2 cellular contexts compared by ENCODE assay signal in the genomic region with DNA sequence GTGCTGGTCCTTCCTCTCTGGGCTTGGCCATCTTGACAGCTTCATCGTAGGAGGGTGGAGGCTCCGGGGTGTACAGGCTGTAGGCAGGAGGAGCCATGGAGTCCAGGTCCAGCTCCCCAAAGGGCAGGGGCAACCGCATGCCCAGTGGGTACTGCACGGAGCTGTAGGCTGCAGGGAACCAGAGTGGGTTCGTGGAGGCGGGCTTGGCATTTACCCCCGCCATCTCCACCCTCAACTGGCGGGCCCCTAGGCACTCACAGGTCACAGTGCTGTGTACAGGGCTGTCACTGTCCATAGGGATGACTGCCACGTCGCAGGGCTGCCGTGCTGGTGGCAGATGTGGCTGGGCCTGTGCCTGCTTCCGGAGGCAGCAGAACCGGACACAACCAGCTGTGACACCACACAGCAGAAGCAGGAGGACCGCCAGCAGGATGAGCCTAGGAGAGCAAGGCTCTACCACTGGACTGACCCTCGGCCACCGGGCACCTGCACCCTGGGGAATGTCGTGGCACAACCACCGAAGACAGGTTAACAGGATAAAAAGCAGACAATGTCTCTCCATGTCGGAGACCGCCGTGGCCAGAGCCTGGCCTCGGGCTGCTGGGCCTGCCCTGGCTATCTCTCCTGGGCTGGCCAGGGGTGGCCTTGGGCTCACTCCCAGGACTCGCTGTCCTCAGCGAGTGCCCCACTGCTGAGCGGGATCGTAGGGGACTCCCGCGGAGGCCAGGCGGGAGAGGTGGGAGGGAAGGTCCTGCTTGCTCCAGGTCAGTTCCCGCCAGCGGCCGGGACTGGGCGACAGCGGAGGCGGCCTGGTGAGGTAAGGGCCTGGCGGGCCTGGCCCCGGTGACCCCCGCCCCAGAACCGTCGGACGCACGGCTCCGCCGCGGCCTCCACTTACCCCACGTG.
TF ChIP-seq lines count a peak whose summit lies in the region.

No MANE protein-coding gene starts in this region.

TF ChIP-seq in H1, 55 proteins besides CTCF, POLR2A, EP300 and RAD21:
- TF ChIP-seq, protein P1, sequence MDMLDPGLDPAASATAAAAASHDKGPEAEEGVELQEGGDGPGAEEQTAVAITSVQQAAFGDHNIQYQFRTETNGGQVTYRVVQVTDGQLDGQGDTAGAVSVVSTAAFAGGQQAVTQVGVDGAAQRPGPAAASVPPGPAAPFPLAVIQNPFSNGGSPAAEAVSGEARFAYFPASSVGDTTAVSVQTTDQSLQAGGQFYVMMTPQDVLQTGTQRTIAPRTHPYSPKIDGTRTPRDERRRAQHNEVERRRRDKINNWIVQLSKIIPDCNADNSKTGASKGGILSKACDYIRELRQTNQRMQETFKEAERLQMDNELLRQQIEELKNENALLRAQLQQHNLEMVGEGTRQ (IDR thresholded peaks at IDR 0.05; ENCODE audit: low read length), result peak; percentile 9; the same call in 1 of the 2 replicates
- TF ChIP-seq, protein P2, sequence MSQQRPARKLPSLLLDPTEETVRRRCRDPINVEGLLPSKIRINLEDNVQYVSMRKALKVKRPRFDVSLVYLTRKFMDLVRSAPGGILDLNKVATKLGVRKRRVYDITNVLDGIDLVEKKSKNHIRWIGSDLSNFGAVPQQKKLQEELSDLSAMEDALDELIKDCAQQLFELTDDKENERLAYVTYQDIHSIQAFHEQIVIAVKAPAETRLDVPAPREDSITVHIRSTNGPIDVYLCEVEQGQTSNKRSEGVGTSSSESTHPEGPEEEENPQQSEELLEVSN (IDR thresholded peaks at IDR 0.05), result peak; percentile 58
- TF ChIP-seq GTF2F1 (IDR thresholded peaks at IDR 0.05; ENCODE audit: borderline replicate concordance, low read depth, low read length), result no peak

TF ChIP-seq in neural cell, 6 proteins besides CTCF, POLR2A, EP300 and RAD21:
- TF ChIP-seq SMC3 (conservative IDR thresholded peaks at IDR 0.05; ENCODE audit: poor library complexity), result no peak
- TF ChIP-seq MXI1 (conservative IDR thresholded peaks at IDR 0.05; ENCODE audit: poor library complexity, severe bottlenecking), result no peak
- TF ChIP-seq, protein P3, sequence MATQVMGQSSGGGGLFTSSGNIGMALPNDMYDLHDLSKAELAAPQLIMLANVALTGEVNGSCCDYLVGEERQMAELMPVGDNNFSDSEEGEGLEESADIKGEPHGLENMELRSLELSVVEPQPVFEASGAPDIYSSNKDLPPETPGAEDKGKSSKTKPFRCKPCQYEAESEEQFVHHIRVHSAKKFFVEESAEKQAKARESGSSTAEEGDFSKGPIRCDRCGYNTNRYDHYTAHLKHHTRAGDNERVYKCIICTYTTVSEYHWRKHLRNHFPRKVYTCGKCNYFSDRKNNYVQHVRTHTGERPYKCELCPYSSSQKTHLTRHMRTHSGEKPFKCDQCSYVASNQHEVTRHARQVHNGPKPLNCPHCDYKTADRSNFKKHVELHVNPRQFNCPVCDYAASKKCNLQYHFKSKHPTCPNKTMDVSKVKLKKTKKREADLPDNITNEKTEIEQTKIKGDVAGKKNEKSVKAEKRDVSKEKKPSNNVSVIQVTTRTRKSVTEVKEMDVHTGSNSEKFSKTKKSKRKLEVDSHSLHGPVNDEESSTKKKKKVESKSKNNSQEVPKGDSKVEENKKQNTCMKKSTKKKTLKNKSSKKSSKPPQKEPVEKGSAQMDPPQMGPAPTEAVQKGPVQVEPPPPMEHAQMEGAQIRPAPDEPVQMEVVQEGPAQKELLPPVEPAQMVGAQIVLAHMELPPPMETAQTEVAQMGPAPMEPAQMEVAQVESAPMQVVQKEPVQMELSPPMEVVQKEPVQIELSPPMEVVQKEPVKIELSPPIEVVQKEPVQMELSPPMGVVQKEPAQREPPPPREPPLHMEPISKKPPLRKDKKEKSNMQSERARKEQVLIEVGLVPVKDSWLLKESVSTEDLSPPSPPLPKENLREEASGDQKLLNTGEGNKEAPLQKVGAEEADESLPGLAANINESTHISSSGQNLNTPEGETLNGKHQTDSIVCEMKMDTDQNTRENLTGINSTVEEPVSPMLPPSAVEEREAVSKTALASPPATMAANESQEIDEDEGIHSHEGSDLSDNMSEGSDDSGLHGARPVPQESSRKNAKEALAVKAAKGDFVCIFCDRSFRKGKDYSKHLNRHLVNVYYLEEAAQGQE (IDR thresholded peaks at IDR 0.05; ENCODE audit: borderline replicate concordance), result no peak
- TF ChIP-seq EZH2 (IDR thresholded peaks at IDR 0.05; ENCODE audit: borderline replicate concordance, insufficient read depth, low read length, poor library complexity, severe bottlenecking), result no peak
- no peak for TF ChIP-seq TAF1 (IDR thresholded peaks at IDR 0.05; ENCODE audit: low read depth)
- TF ChIP-seq POLR2AphosphoS5 (IDR thresholded peaks at IDR 0.05), result no peak
